Comparison of ENCODE assay signal across 2 cellular contexts in genomic region chr2:70715161-70715985, GRCh38.
TF ChIP-seq lines count a peak whose summit lies in the region.

No MANE protein-coding gene starts in this region.

TF ChIP-seq in GM23338, 12 proteins besides CTCF, POLR2A, EP300 and RAD21:
- TF ChIP-seq NANOG (IDR thresholded peaks at IDR 0.05; ENCODE audit: borderline replicate concordance) (no peak), POLR2AphosphoS5 (IDR thresholded peaks at IDR 0.05; ENCODE audit: low read depth) (no peak), JUNB (IDR thresholded peaks at IDR 0.05; ENCODE audit: unreplicated experiment) (no peak), CREB1 (CRISPR knock-in tag; IDR thresholded peaks at IDR 0.05; ENCODE audit: low read depth) (no peak), ZNF114 (CRISPR knock-in tag; IDR thresholded peaks at IDR 0.05) (no peak), STAT1 (IDR thresholded peaks at IDR 0.05; ENCODE audit: unreplicated experiment) (no peak)

TF ChIP-seq in H1, 55 proteins besides CTCF, POLR2A, EP300 and RAD21:
- no peak for TF ChIP-seq ATF2 (IDR thresholded peaks at IDR 0.05; ENCODE audit: low read length)
- no peak for TF ChIP-seq NRF1 (IDR thresholded peaks at IDR 0.05; ENCODE audit: low read depth, low read length)
- no peak for TF ChIP-seq RXRA (IDR thresholded peaks at IDR 0.05; ENCODE audit: insufficient read depth, low read depth, low read length)
- no peak for TF ChIP-seq KDM5A (IDR thresholded peaks at IDR 0.05; ENCODE audit: low read length)
- TF ChIP-seq JUND (IDR thresholded peaks at IDR 0.05; ENCODE audit: low read length) = no peak
- no peak for TF ChIP-seq BACH1 (IDR thresholded peaks at IDR 0.05; ENCODE audit: low read length)
- no peak for TF ChIP-seq SIN3A (conservative IDR thresholded peaks at IDR 0.05 in 1 of 2, IDR thresholded peaks at IDR 0.05 in 1 of 2; ENCODE audit: low read depth in 1 of 2, low read length in 2 of 2)
